Comparison of ENCODE assay signal across 18 cellular contexts in genomic region chr9:14356376-14356775, GRCh38. TPM values are rescaled to one million over a fixed set of nuclear protein-coding genes. Genes with fewer than 3 reads are reported as not detected.
DNase-seq lines count a peak whose midpoint lies in the region; ATAC-seq and TF ChIP-seq lines count a peak whose summit lies in the region.
"Had no signal": no experiment of that assay in that cellular context is flagged by ENCODE, and none has a peak within 500 bp of the region (broad histone marks: within the 10 kb centered on the region; RNA-seq: fewer than 3 reads in every experiment).

No MANE protein-coding gene starts in this region.

- H3K4me3 ChIP-seq in H7 (ENCODE audit: insufficient read depth, low read depth, low read length) = no peak overlapping the region
- peak overlapping the region; percentile 30 to 46 for H3K4me3 ChIP-seq in ascending aorta
- H3K4me3 ChIP-seq in iPS-20b (ENCODE audit: low read length) = no peak overlapping the region
- H3K4me3 ChIP-seq in trophoblast cell (ENCODE audit: low read depth, low read length) = peak overlapping the region; percentile 7

- no peaks in the 10 kb centered on the region for H3K79me2 ChIP-seq in trophoblast cell (ENCODE audit: control insufficient read depth, insufficient read depth, low read length, poor library complexity)

- no peak overlapping the region for H2AK5ac ChIP-seq in trophoblast cell (ENCODE audit: low read length)

- peak overlapping the region; percentile 28; the same call in 1 of the 2 replicates for H3K9ac ChIP-seq in iPS-20b (ENCODE audit: low read depth, low read length)
- H3K9ac ChIP-seq in trophoblast cell (ENCODE audit: low read length) = no peak overlapping the region

- TF ChIP-seq CTCF in ascending aorta (IDR thresholded peaks at IDR 0.05) = no peak

- H3K4me1 ChIP-seq in ascending aorta (peaks cover 14 to 24% of the 10 kb centered on the region in 2 donors), iPS-20b (ENCODE audit: insufficient read depth, low read length) (peaks cover 11% of the 10 kb centered on the region), trophoblast cell (ENCODE audit: control insufficient read depth in 1 of 2, insufficient read depth in 2 of 2, low read length in 2 of 2) (peaks cover 0 to 2% of the 10 kb centered on the region in 2 experiments)

- no peak overlapping the region for H3K18ac ChIP-seq in trophoblast cell (ENCODE audit: low read length)

- no peak overlapping the region for H2AFZ ChIP-seq in trophoblast cell (ENCODE audit: insufficient read depth, low read length, poor library complexity)

- peak overlapping the region; percentile 24 for H4K8ac ChIP-seq in trophoblast cell (ENCODE audit: low read depth, low read length)

- no peak overlapping the region for H3K23ac ChIP-seq in trophoblast cell (ENCODE audit: low read length)

- H3K14ac ChIP-seq in trophoblast cell (ENCODE audit: low read length) = no peak overlapping the region

- H3K27ac ChIP-seq in ascending aorta (peak overlapping the region; percentile 63 to 74), iPS-20b (ENCODE audit: low read length) (peak overlapping the region; percentile 17), trophoblast cell (ENCODE audit: low read depth, low read length) (no peak overlapping the region)

- H3K79me1 ChIP-seq in trophoblast cell (ENCODE audit: low read length) = no peaks in the 10 kb centered on the region

- WGBS in trophoblast cell (ENCODE audit: extremely low coverage, insufficient coverage, insufficient read length) = no CpG with 5 or more reads among the region's 5 CpGs

- H3K9me3 ChIP-seq in ascending aorta (no peaks in the 10 kb centered on the region), iPS-20b (ENCODE audit: insufficient read depth, low read depth, low read length) (no peaks in the 10 kb centered on the region), trophoblast cell (ENCODE audit: insufficient read depth, low read depth, low read length) (no peaks in the 10 kb centered on the region)

- H3K4ac ChIP-seq in trophoblast cell (ENCODE audit: low read depth, low read length) = no peak overlapping the region

- no peak overlapping the region for H3K4me2 ChIP-seq in trophoblast cell (ENCODE audit: low read length)

- H3K36me3 ChIP-seq in H7 (replicated peaks; ENCODE audit: control insufficient read depth, insufficient read depth, low read length) (no peaks in the 10 kb centered on the region), ascending aorta (no peaks in the 10 kb centered on the region), iPS-20b (ENCODE audit: insufficient read depth, low read depth, low read length) (no peaks in the 10 kb centered on the region), trophoblast cell (ENCODE audit: control insufficient read depth in 1 of 2, insufficient read depth in 2 of 2, low read length in 2 of 2) (no peaks in the 10 kb centered on the region)

- no peak overlapping the region for H2BK5ac ChIP-seq in trophoblast cell (ENCODE audit: low read depth, low read length, poor library complexity)

- peak; percentile 38 for DNase-seq in H7
- DNase-seq in ascending aorta (ENCODE audit: low spot score in 2 of 2) = no peak
- no peak for DNase-seq in trophoblast cell
- DNase-seq in middle frontal gyrus (ENCODE audit: extremely low spot score, low spot score) = no peak
- DNase-seq in activated CD4-positive, alpha-beta T cell treated with anti-CD3 and anti-CD28 coated beads, Interleukin-2, amount 50 U/mL, for 1 hour = no peak
- no peak for DNase-seq in NCI-H2107 treated with DMSO at 0.1 percent for 48 hours (lab: John Stamatoyannopoulos, UW; ENCODE audit: unreplicated experiment)
- DNase-seq: C1 segment of cervical spinal cord; DMS 273 treated with DMSO at 0.1 percent for 48 hours; GF-D8; NCI-H1105 treated with DMSO at 0.1 percent for 48 hours; NCI-H1694 treated with DMSO at 0.1 percent for 48 hours; NCI-H2107; NCI-H345; NK-92 treated with Interleukin-12 subunit alpha and Interleukin-12 subunit beta, amount 100 ng/mL, for 24 hours; OCI-M1; SIG-M5 had no signal

- intact Hi-C loops in ascending aorta (cut with DNase I) = loop anchor here (10.0 kb wide), 3 partner anchors 652 to 1322 kb away; partner anchors contain the start of gene MPDZ

- no peak overlapping the region for H2BK120ac ChIP-seq in trophoblast cell (ENCODE audit: insufficient read depth, low read length, poor library complexity)

- no peak overlapping the region for H4K91ac ChIP-seq in trophoblast cell (ENCODE audit: low read depth, low read length)

- H2BK12ac ChIP-seq in trophoblast cell (ENCODE audit: low read length) = no peak overlapping the region

- ATAC-seq in GM18502 (IDR thresholded peaks at IDR 0.05; ENCODE audit: poor library complexity, unreplicated experiment) = no peak

- no peak overlapping the region for H4K12ac ChIP-seq in trophoblast cell (ENCODE audit: low read depth, low read length)

- H3K27me3 ChIP-seq in H7 (ENCODE audit: control insufficient read depth, insufficient read depth, low read length) = peaks cover 15% of the 10 kb centered on the region
- no peaks in the 10 kb centered on the region for H3K27me3 ChIP-seq in ascending aorta
- peaks cover 37% of the 10 kb centered on the region for H3K27me3 ChIP-seq in iPS-20b (ENCODE audit: insufficient read depth, low read length)
- H3K27me3 ChIP-seq in trophoblast cell (ENCODE audit: insufficient read depth, low read length) = no peaks in the 10 kb centered on the region

RNA-seq across cellular contexts. Expression of gene NFIB, which starts 42.4 kb away (rescaled TPM):
- total RNA-seq in H7 (2014; rRNA removed; shearing (Covaris generic)) = 3.7 and 5.0 TPM in 2 replicates
- 99.9 TPM for total RNA-seq in ascending aorta
- 0.96 and 1.2 TPM in 2 replicates for polyA plus RNA-seq in trophoblast cell (2013)

Comparison
In these comparisons a context has a peak if more than half of its experiments do, and no peak if none do; other contexts are left out.
1. H3K4me3 ChIP-seq: peak in ascending aorta (2 of 2) and trophoblast cell (single experiment); none in H7 (single experiment) and iPS-20b (single experiment).
2. RNA of gene NFIB, which starts 42.4 kb away (total RNA-seq): 99.9 TPM in ascending aorta (single experiment); 3.7 to 5.0 TPM in H7; every median in the first group is over 10 times any median in the second.